Comparison of ENCODE assay signal across 1 cellular context in the genomic region with DNA sequence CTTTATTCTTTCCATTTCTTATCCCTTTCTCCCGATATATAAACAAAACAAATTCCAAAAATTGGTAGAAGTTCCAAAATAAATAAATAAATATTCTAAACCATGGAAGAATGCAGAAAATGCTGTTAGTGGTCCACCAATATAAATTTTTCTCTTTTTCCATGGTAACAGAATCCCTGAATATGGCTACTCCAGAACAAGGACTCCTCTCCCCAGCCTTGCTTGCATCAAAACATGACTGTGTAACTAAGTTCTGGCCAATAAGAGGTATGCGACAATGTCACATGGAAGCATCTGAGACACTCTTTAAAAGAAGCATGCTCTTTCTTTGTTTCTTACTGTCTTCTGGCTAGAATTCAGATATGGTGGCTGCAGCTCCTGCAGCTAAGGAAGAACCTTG.
TF ChIP-seq lines count a peak whose summit lies in the region.

No MANE protein-coding gene starts in this region.

TF ChIP-seq in IMR-90, 13 proteins besides CTCF, POLR2A, EP300 and RAD21 (continued from another document):
- TF ChIP-seq, protein P1, sequence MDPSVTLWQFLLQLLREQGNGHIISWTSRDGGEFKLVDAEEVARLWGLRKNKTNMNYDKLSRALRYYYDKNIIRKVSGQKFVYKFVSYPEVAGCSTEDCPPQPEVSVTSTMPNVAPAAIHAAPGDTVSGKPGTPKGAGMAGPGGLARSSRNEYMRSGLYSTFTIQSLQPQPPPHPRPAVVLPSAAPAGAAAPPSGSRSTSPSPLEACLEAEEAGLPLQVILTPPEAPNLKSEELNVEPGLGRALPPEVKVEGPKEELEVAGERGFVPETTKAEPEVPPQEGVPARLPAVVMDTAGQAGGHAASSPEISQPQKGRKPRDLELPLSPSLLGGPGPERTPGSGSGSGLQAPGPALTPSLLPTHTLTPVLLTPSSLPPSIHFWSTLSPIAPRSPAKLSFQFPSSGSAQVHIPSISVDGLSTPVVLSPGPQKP (IDR thresholded peaks at IDR 0.05; ENCODE audit: borderline replicate concordance, low read depth, low read length) = no peak
